8 cellular contexts compared by ENCODE assay signal in genomic region chr19:57747472-57747807, GRCh38. TPM values are rescaled to one million over a fixed set of nuclear protein-coding genes. Genes with fewer than 3 reads are reported as not detected.
DNase-seq lines count a peak whose midpoint lies in the region; ATAC-seq and TF ChIP-seq lines count a peak whose summit lies in the region.

No MANE protein-coding gene starts in this region.

- H3K36me3 Mint-ChIP-seq in Calu3 (ENCODE audit: insufficient read depth, unreplicated experiment) (peaks cover 36% of the 10 kb centered on the region), osteocyte (ENCODE audit: unreplicated experiment) (peaks cover 57% of the 10 kb centered on the region)

- POLR2A ChIA-PET in GM10248 (lab: Yijun Ruan, JAX), result no interaction called here

- H3K27ac Mint-ChIP-seq in Calu3 (ENCODE audit: unreplicated experiment) (peak overlapping the region; percentile 99), osteocyte (ENCODE audit: unreplicated experiment) (peak overlapping the region; percentile 98)

- peaks cover 0 to 46% (median 0%) of the 10 kb centered on the region in 3 donors for H3K36me3 ChIP-seq in Peyer's patch
- H3K36me3 ChIP-seq in esophagus (ENCODE audit: control insufficient read depth in 2 of 2, insufficient read depth in 2 of 2, low read length in 1 of 2), result peaks cover 22 to 26% of the 10 kb centered on the region in 2 donors

- CTCF ChIA-PET in Calu3 (lab: Charles Lee), result no interaction called here
- CTCF ChIA-PET in GM10248 (lab: Yijun Ruan, JAX), result no interaction called here

- H3K9me3 ChIP-seq in Peyer's patch (peaks cover 0 to 52% (median 5%) of the 10 kb centered on the region in 4 donors), esophagus (ENCODE audit: control insufficient read depth in 2 of 2, insufficient read depth in 1 of 2, low read depth in 1 of 2, low read length in 1 of 2) (peaks cover 11 to 29% of the 10 kb centered on the region in 2 donors)

- no peak for DNase-seq in Calu3
- no peak for DNase-seq in Peyer's patch
- DNase-seq in osteocyte (ENCODE audit: extremely low spot score, unreplicated experiment), result no peak
- no peak for DNase-seq in GM10248 (ENCODE audit: extremely low spot score)
- DNase-seq in HK-2 (ENCODE audit: unreplicated experiment), result no peak
- DNase-seq in stimulated activated CD8-positive, alpha-beta memory T cell treated with anti-CD3 and anti-CD28 coated beads, Interleukin-4, amount 100 ng/mL, for 48 hours, result no peak

- H3K4me3 ChIP-seq in Peyer's patch (peak overlapping the region; percentile 62 to 85 (median 76)), esophagus (ENCODE audit: low read depth in 1 of 2, low read length in 2 of 2) (peak overlapping the region; percentile 74 to 96)

- H3K27me3 ChIP-seq in Peyer's patch (no peaks in the 10 kb centered on the region), esophagus (ENCODE audit: control insufficient read depth in 1 of 2, insufficient read depth in 2 of 2, low read length in 2 of 2) (no peaks in the 10 kb centered on the region)

- no peak for TF ChIP-seq CTCF in Calu3 (IDR thresholded peaks at IDR 0.05; ENCODE audit: unreplicated experiment)
- no peak for TF ChIP-seq CTCF in Peyer's patch (IDR thresholded peaks at IDR 0.05)
- TF ChIP-seq CTCF in osteocyte (IDR thresholded peaks at IDR 0.05), result no peak
- TF ChIP-seq CTCF in GM10248 (IDR thresholded peaks at IDR 0.05; ENCODE audit: control extremely low read depth, extremely low read depth, low read depth, missing control alignments), result no peak

- no peak for ATAC-seq in GM18505 (IDR thresholded peaks at IDR 0.05; ENCODE audit: unreplicated experiment)

- H3K4me1 Mint-ChIP-seq in Calu3 (ENCODE audit: low read depth, unreplicated experiment), result peaks cover 11% of the 10 kb centered on the region
- peaks cover 18% of the 10 kb centered on the region for H3K4me1 Mint-ChIP-seq in osteocyte (ENCODE audit: unreplicated experiment)

- peaks cover 0 to 13% (median 4%) of the 10 kb centered on the region in 4 donors for H3K4me1 ChIP-seq in Peyer's patch
- H3K4me1 ChIP-seq in esophagus (ENCODE audit: control insufficient read depth in 2 of 2, insufficient read depth in 2 of 2, low read length in 1 of 2), result no peaks in the 10 kb centered on the region

- WGBS in esophagus, 2 donors, result 40 to 47% methylated on average over 6 of the region's 6 CpGs

- peaks cover 20% of the 10 kb centered on the region for H3K9me3 Mint-ChIP-seq in Calu3 (ENCODE audit: low read depth, unreplicated experiment)
- peaks cover 23% of the 10 kb centered on the region for H3K9me3 Mint-ChIP-seq in osteocyte (ENCODE audit: unreplicated experiment)

- H3K27ac ChIP-seq in Peyer's patch (peak overlapping the region in 1 of 4 donors; percentile 82), esophagus (ENCODE audit: low read depth in 2 of 2, low read length in 1 of 2) (no peak overlapping the region)

- H3K27me3 Mint-ChIP-seq in Calu3 (ENCODE audit: unreplicated experiment) (no peaks in the 10 kb centered on the region), osteocyte (ENCODE audit: unreplicated experiment) (no peaks in the 10 kb centered on the region)

- H3K4me3 Mint-ChIP-seq in Calu3 (ENCODE audit: low read depth, unreplicated experiment) (peak overlapping the region; percentile 100), osteocyte (ENCODE audit: unreplicated experiment) (peak overlapping the region; percentile 98)

- no peak for TF ChIP-seq POLR2A in Peyer's patch (IDR thresholded peaks at IDR 0.05)
- no peak for TF ChIP-seq POLR2A in GM18505 (IDR thresholded peaks at IDR 0.05; ENCODE audit: borderline replicate concordance, extremely low read depth, insufficient read depth, insufficient read length)

- intact Hi-C loops in Calu3 (cut with micrococcal nuclease; ENCODE audit: unreplicated experiment), result loop anchor here (5.0 kb wide), 1 partner anchor 405 kb away; the partner anchor contains the start of gene ZNF329

- no TSS peak for BruUV-seq in Calu3 (replicated peaks; lab: Mats Ljungman, UMichigan)

RNA-seq across cellular contexts. Expression of gene ZNF776, which starts 0.8 kb away (rescaled TPM):
- total RNA-seq in Calu3 (2022) (19.7 and 21.6 TPM in 2 replicates), Peyer's patch (10 to 100 TPM; 11.3 to 25.6 (median 15.8) TPM), osteocyte (16.9 and 21.0 TPM in 2 replicates)
- polyA plus RNA-seq in esophagus, result 1 to 10 TPM; 2.9 to 3.3 TPM

RNA-seq across cellular contexts. Expression of gene ZNF671, which starts 20.0 kb away (rescaled TPM):
- 1.8 and 2.1 TPM in 2 replicates for total RNA-seq in Calu3 (2022)
- total RNA-seq in Peyer's patch, result 1 to 10 TPM; 2.6 to 5.0 (median 3.7) TPM
- polyA plus RNA-seq in esophagus, result 1 to 10 TPM; 1.3 to 1.5 TPM
- 7.1 TPM in 2 replicates for total RNA-seq in osteocyte

RNA-seq across cellular contexts. Expression of gene ZNF586, which starts 22.0 kb away (rescaled TPM):
- 18.9 and 22.9 TPM in 2 replicates for total RNA-seq in Calu3 (2022)
- total RNA-seq in Peyer's patch, result 10 to 100 TPM; 14.2 to 39.6 (median 23.8) TPM
- polyA plus RNA-seq in esophagus, result 1 to 10 TPM; 5.0 to 5.4 TPM
- total RNA-seq in osteocyte, result 18.8 TPM in 2 replicates

RNA-seq across cellular contexts. Expression of gene ZNF154, which starts 38.4 kb away (rescaled TPM):
- total RNA-seq in Calu3 (2022) (not detected in 2 replicates), Peyer's patch (1 to 10 TPM in 2 of 4 donors, under 1 TPM in 2; 0.57 to 5.0 (median 1.3) TPM), osteocyte (18.0 and 18.9 TPM in 2 replicates)
- polyA plus RNA-seq in esophagus, result 1 to 10 TPM in 1 of 2 donors, under 1 TPM in 1; 0.98 to 1.6 TPM
